ENCODE assay signal across 1 cellular context in the genomic region with DNA sequence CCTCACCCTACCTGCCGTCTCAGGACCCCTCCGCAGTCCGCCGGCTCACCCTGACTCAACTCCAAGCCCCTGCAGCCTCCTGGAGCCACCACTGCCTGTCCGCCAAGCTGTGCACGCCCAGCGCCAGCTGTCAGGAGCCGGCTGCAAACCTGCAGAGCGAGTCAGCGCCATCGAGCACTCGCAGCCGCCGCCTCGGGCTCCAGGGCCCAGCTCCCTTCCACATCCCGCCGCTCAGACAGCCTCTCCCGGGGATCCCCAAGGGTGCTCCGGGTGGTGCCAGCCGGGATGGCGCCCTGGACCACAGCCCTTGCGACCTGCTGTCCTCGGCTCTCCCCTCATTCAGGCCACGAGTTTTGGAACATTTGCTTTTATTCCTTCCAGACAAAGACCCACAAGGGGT.
TF ChIP-seq lines count a peak whose summit lies in the region.

No MANE protein-coding gene starts in this region.

TF ChIP-seq in H1, 55 proteins besides CTCF, POLR2A, EP300 and RAD21:
- TF ChIP-seq, protein P1, sequence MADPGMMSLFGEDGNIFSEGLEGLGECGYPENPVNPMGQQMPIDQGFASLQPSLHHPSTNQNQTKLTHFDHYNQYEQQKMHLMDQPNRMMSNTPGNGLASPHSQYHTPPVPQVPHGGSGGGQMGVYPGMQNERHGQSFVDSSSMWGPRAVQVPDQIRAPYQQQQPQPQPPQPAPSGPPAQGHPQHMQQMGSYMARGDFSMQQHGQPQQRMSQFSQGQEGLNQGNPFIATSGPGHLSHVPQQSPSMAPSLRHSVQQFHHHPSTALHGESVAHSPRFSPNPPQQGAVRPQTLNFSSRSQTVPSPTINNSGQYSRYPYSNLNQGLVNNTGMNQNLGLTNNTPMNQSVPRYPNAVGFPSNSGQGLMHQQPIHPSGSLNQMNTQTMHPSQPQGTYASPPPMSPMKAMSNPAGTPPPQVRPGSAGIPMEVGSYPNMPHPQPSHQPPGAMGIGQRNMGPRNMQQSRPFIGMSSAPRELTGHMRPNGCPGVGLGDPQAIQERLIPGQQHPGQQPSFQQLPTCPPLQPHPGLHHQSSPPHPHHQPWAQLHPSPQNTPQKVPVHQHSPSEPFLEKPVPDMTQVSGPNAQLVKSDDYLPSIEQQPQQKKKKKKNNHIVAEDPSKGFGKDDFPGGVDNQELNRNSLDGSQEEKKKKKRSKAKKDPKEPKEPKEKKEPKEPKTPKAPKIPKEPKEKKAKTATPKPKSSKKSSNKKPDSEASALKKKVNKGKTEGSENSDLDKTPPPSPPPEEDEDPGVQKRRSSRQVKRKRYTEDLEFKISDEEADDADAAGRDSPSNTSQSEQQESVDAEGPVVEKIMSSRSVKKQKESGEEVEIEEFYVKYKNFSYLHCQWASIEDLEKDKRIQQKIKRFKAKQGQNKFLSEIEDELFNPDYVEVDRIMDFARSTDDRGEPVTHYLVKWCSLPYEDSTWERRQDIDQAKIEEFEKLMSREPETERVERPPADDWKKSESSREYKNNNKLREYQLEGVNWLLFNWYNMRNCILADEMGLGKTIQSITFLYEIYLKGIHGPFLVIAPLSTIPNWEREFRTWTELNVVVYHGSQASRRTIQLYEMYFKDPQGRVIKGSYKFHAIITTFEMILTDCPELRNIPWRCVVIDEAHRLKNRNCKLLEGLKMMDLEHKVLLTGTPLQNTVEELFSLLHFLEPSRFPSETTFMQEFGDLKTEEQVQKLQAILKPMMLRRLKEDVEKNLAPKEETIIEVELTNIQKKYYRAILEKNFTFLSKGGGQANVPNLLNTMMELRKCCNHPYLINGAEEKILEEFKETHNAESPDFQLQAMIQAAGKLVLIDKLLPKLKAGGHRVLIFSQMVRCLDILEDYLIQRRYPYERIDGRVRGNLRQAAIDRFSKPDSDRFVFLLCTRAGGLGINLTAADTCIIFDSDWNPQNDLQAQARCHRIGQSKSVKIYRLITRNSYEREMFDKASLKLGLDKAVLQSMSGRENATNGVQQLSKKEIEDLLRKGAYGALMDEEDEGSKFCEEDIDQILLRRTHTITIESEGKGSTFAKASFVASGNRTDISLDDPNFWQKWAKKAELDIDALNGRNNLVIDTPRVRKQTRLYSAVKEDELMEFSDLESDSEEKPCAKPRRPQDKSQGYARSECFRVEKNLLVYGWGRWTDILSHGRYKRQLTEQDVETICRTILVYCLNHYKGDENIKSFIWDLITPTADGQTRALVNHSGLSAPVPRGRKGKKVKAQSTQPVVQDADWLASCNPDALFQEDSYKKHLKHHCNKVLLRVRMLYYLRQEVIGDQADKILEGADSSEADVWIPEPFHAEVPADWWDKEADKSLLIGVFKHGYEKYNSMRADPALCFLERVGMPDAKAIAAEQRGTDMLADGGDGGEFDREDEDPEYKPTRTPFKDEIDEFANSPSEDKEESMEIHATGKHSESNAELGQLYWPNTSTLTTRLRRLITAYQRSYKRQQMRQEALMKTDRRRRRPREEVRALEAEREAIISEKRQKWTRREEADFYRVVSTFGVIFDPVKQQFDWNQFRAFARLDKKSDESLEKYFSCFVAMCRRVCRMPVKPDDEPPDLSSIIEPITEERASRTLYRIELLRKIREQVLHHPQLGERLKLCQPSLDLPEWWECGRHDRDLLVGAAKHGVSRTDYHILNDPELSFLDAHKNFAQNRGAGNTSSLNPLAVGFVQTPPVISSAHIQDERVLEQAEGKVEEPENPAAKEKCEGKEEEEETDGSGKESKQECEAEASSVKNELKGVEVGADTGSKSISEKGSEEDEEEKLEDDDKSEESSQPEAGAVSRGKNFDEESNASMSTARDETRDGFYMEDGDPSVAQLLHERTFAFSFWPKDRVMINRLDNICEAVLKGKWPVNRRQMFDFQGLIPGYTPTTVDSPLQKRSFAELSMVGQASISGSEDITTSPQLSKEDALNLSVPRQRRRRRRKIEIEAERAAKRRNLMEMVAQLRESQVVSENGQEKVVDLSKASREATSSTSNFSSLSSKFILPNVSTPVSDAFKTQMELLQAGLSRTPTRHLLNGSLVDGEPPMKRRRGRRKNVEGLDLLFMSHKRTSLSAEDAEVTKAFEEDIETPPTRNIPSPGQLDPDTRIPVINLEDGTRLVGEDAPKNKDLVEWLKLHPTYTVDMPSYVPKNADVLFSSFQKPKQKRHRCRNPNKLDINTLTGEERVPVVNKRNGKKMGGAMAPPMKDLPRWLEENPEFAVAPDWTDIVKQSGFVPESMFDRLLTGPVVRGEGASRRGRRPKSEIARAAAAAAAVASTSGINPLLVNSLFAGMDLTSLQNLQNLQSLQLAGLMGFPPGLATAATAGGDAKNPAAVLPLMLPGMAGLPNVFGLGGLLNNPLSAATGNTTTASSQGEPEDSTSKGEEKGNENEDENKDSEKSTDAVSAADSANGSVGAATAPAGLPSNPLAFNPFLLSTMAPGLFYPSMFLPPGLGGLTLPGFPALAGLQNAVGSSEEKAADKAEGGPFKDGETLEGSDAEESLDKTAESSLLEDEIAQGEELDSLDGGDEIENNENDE (IDR thresholded peaks at IDR 0.05; ENCODE audit: insufficient replicate concordance, low read length) = no peak
- TF ChIP-seq CBX5 (IDR thresholded peaks at IDR 0.05; ENCODE audit: low read depth, low read length) (no peak), BCL11A (IDR thresholded peaks at IDR 0.05; ENCODE audit: low read depth in 2 of 2, low read length in 2 of 2) (no peak), GABPA (IDR thresholded peaks at IDR 0.05; ENCODE audit: borderline replicate concordance, insufficient read depth, low read length) (no peak), RBBP5 (IDR thresholded peaks at IDR 0.05; ENCODE audit: borderline replicate concordance, low read depth, low read length) (no peak), RNF2 (IDR thresholded peaks at IDR 0.05; ENCODE audit: borderline replicate concordance, low read depth, low read length, missing control alignments, poor library complexity, severe bottlenecking) (no peak), POU5F1 (IDR thresholded peaks at IDR 0.05; ENCODE audit: low read depth, low read length) (no peak), TAF1 (IDR thresholded peaks at IDR 0.05; ENCODE audit: low read depth, low read length) (no peak), BRCA1 (IDR thresholded peaks at IDR 0.05; ENCODE audit: low read depth, low read length) (no peak), EZH2 (IDR thresholded peaks at IDR 0.05; ENCODE audit: low read depth, low read length, severe bottlenecking) (no peak), CTBP2 (IDR thresholded peaks at IDR 0.05; ENCODE audit: borderline replicate concordance, insufficient read depth, insufficient read length, low read length) (no peak), HDAC2 (IDR thresholded peaks at IDR 0.05; ENCODE audit: borderline replicate concordance in 1 of 2, low read depth in 2 of 2, low read length in 2 of 2) (no peak), CHD1 (IDR thresholded peaks at IDR 0.05; ENCODE audit: low read depth, low read length) (no peak), SP1 (IDR thresholded peaks at IDR 0.05; ENCODE audit: low read depth, low read length) (no peak)
TF ChIP-seq in H1: peak in this region for 0.
